In the genomic region with DNA sequence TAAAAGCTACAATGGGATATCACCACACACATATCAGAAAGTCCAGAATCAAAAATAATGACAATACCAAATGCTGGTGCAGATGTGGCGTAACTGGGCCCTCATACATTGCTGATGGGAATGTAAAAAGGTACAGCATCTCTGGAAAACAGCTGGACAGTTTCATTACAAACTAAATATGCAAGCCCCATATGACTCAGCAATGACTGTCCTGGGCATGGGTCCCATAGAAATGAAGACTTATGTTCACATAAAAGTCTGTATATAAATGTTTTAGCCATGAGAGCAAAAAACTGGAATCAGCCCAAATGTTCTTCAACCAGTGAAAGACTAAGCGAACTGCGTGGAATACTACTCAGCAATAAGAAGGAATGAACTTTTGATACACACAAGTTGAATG, we compare ENCODE assay signal across 13 cellular contexts. TPM values are rescaled to one million over a fixed set of nuclear protein-coding genes. Genes with fewer than 3 reads are reported as not detected.
DNase-seq lines count a peak whose midpoint lies in the region; ATAC-seq and TF ChIP-seq lines count a peak whose summit lies in the region.
"Had no signal": no experiment of that assay in that cellular context is flagged by ENCODE, and none has a peak within 500 bp of the region (broad histone marks: within the 10 kb centered on the region; RNA-seq: fewer than 3 reads in every experiment).

No MANE protein-coding gene starts in this region.

- no peaks in the 10 kb centered on the region for H3K36me3 Mint-ChIP-seq in activated naive CD4-positive, alpha-beta T cell treated with anti-CD3 and anti-CD28 coated beads, Interleukin-2, amount 50 U/mL, for 72 hours
- H3K36me3 Mint-ChIP-seq: activated naive CD8-positive, alpha-beta T cell treated with anti-CD3 and anti-CD28 coated beads for 36 hours had no signal

- ATAC-seq in activated naive CD4-positive, alpha-beta T cell treated with anti-CD3 and anti-CD28 coated beads, Interleukin-2, amount 50 U/mL, for 72 hours = no peak
- no peak for ATAC-seq in HG02759 (IDR thresholded peaks at IDR 0.05; ENCODE audit: unreplicated experiment)

- H3K9me3 Mint-ChIP-seq in activated naive CD4-positive, alpha-beta T cell treated with anti-CD3 and anti-CD28 coated beads, Interleukin-2, amount 50 U/mL, for 72 hours = peaks cover 0 to 5% of the 10 kb centered on the region in 2 donors
- H3K9me3 Mint-ChIP-seq: activated CD4-positive, alpha-beta memory T cell treated with anti-CD3 and anti-CD28 coated beads, Interleukin-2, amount 10 ng/mL, durations not matched to agents 7 days and 5 days; activated naive CD8-positive, alpha-beta T cell treated with anti-CD3 and anti-CD28 coated beads for 36 hours; stimulated activated naive CD8-positive, alpha-beta T cell treated with anti-CD3 and anti-CD28 coated beads, Interleukin-15, Interleukin-2, amounts not matched to agents 100 ng/mL and 50 ng/mL, for 24 hours had no signal

- POLR2A ChIA-PET in AG04449 (lab: Yijun Ruan, JAX) = no interaction called here

- no peak overlapping the region for H3K27ac Mint-ChIP-seq in activated naive CD4-positive, alpha-beta T cell treated with anti-CD3 and anti-CD28 coated beads, Interleukin-2, amount 50 U/mL, for 72 hours
- H3K27ac Mint-ChIP-seq: activated CD4-positive, alpha-beta memory T cell treated with anti-CD3 and anti-CD28 coated beads, Interleukin-2, amount 10 ng/mL, durations not matched to agents 7 days and 5 days; activated naive CD8-positive, alpha-beta T cell treated with anti-CD3 and anti-CD28 coated beads for 36 hours had no signal

- DNase-seq in AG04449 (ENCODE audit: low read depth, low spot score) = peak; percentile 95
- DNase-seq in HFF-Myc (ENCODE audit: extremely low read depth, low read depth) = peak; percentile 96
- DNase-seq in amniotic epithelial cell (ENCODE audit: low read depth) = peak; percentile 95
- DNase-seq in iris pigment epithelial cell (ENCODE audit: low read depth) = peak; percentile 98
- no peak for DNase-seq in activated naive CD4-positive, alpha-beta T cell treated with anti-CD3 and anti-CD28 coated beads, Interleukin-2, amount 50 U/mL, for 72 hours (ENCODE audit: low spot score in 2 of 2)
- no peak for DNase-seq in GM19238 (ENCODE audit: insufficient read length, low spot score)
- no peak for DNase-seq in NCI-H526 treated with DMSO at 0.1 percent for 48 hours (lab: John Stamatoyannopoulos, UW)
- DNase-seq: activated CD4-positive, alpha-beta memory T cell treated with anti-CD3 and anti-CD28 coated beads, Interleukin-2, amount 10 ng/mL, durations not matched to agents 7 days and 5 days; activated naive CD8-positive, alpha-beta T cell treated with anti-CD3 and anti-CD28 coated beads for 36 hours; kidney glomerular epithelial cell; stimulated activated CD4-positive, alpha-beta T cell treated with anti-CD3 and anti-CD28 coated beads, Interleukin-2, amount 100 ng/mL, for 48 hours had no signal

- CTCF ChIA-PET in AG04449 (lab: Yijun Ruan, JAX) = interaction anchor here (1.0 kb wide), 1 partner anchor 192 kb away, joined by 4 read pairs; no protein-coding TSS in a partner anchor

- no peak overlapping the region for H3K4me3 ChIP-seq in AG04449 (ENCODE audit: low read depth, low read length)
- no peak overlapping the region for H3K4me3 ChIP-seq in HFF-Myc (replicated peaks; ENCODE audit: low read depth, low read length)

- TF ChIP-seq CTCF in AG04449 (IDR thresholded peaks at IDR 0.05; ENCODE audit: insufficient read depth, low read length, missing control alignments) (no peak), HFF-Myc (IDR thresholded peaks at IDR 0.05; ENCODE audit: low read depth, low read length, missing control alignments) (no peak)

RNA-seq across cellular contexts. Expression of gene ALPK2, which starts 56.7 kb away (rescaled TPM):
- total RNA-seq in activated naive CD4-positive, alpha-beta T cell treated with anti-CD3 and anti-CD28 coated beads, Interleukin-2, amount 50 U/mL, for 72 hours = 1 to 10 TPM in 1 of 2 donors, under 1 TPM in 1; 0.43 to 1.1 TPM

Comparison
In these comparisons a context has a peak if more than half of its experiments do, and no peak if none do; other contexts are left out.
1. DNase-seq: peak in AG04449 (single experiment), HFF-Myc (single experiment), amniotic epithelial cell (single experiment) and iris pigment epithelial cell (single experiment); none in activated naive CD4-positive, alpha-beta T cell treated with anti-CD3 and anti-CD28 coated beads, Interleukin-2, amount 50 U/mL, for 72 hours (0 of 2), GM19238 (single experiment) and NCI-H526 treated with DMSO at 0.1 percent for 48 hours (single experiment).